29 cellular contexts compared by ENCODE assay signal in the genomic region with DNA sequence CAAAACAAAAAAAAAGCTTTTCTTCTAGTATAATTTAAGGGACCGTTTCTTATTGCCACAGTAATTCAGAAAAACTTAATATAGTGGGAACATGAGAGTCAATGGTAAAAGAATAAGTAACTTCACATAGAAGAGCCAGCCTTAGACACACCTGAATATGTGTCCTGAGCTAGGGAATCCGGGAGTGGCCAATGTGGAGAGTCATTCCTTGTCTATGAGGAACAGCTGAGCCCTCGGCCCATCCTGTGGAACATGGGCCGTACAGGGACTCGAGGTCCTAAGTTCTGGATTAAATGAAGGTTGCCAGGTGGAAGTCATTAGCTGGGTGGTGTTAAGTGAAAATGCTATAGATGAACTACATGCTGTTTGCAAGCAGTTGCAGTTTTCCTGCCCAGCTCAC. TPM values are rescaled to one million over a fixed set of nuclear protein-coding genes. Genes with fewer than 3 reads are reported as not detected.
DNase-seq lines count a peak whose midpoint lies in the region; ATAC-seq and TF ChIP-seq lines count a peak whose summit lies in the region.
"Had no signal": no experiment of that assay in that cellular context is flagged by ENCODE, and none has a peak within 500 bp of the region (broad histone marks: within the 10 kb centered on the region; RNA-seq: fewer than 3 reads in every experiment).

No MANE protein-coding gene starts in this region.

- no peak overlapping the region for H3K9ac ChIP-seq in BLaER1 treated with 17β-estradiol and CSF1 and Interleukin-3, amounts not matched to agents 10 nM and 100 nM

- peak overlapping the region; percentile 48 for H3K27ac Mint-ChIP-seq in osteocyte (ENCODE audit: unreplicated experiment)
- H3K27ac Mint-ChIP-seq: activated naive CD4-positive, alpha-beta T cell treated with anti-CD3 and anti-CD28 coated beads, Interleukin-2, amount 50 U/mL, for 72 hours; CD8-positive, alpha-beta T cell; effector memory CD8-positive, alpha-beta T cell; memory B cell had no signal

- H3K9me3 Mint-ChIP-seq in osteocyte (ENCODE audit: unreplicated experiment), result no peaks in the 10 kb centered on the region
- H3K9me3 Mint-ChIP-seq: activated naive CD4-positive, alpha-beta T cell treated with anti-CD3 and anti-CD28 coated beads, Interleukin-2, amount 50 U/mL, for 72 hours; CD8-positive, alpha-beta T cell; effector memory CD8-positive, alpha-beta T cell; HFFc6; memory B cell had no signal

- H3K4me2 ChIP-seq in BLaER1 treated with 17β-estradiol and CSF1 and Interleukin-3, amounts not matched to agents 10 nM and 100 nM, result peak overlapping the region in 6 of 11 experiments; percentile 3 to 54 (median 14); a peak in 7 of 22 replicates
- H3K4me2 ChIP-seq: PC-9 had no signal

- intact Hi-C loops in ascending aorta (cut with DNase I), result loop anchor here (10.0 kb wide), 1 partner anchor 128 kb away; no protein-coding TSS in a partner anchor

- no peak for DNase-seq in ascending aorta (ENCODE audit: low spot score in 2 of 2)
- no peak for DNase-seq in osteocyte (ENCODE audit: extremely low spot score, unreplicated experiment)
- no peak for DNase-seq in NOMO-1 treated with DMSO at 0.1 percent for 48 hours (lab: John Stamatoyannopoulos, UW; ENCODE audit: unreplicated experiment)
- no peak for DNase-seq in NCI-H1436 treated with DMSO at 0.1 percent for 48 hours (lab: John Stamatoyannopoulos, UW)
- DNase-seq in HCEC 1CT, result no peak
- DNase-seq: activated CD4-positive, alpha-beta T cell treated with anti-CD3 and anti-CD28 coated beads for 4 hours; activated effector memory CD4-positive, alpha-beta T cell treated with Interleukin-2 at 50 U/mL for 16 hours; amygdala; CD8-positive, alpha-beta T cell; effector memory CD8-positive, alpha-beta T cell; HFFc6; MG63; NCI-H1930; NCI-H526 treated with DMSO at 0.1 percent for 48 hours; NK-92 treated with Interleukin-12 subunit alpha and Interleukin-12 subunit beta, amount 100 ng/mL, for 24 hours; PC-9; psoas muscle; stimulated activated CD4-positive, alpha-beta T cell treated with anti-CD3 and anti-CD28 coated beads, Interleukin-4, amount 100 ng/mL, for 1 hour; stomach; tibial artery had no signal

- H3K36me3 Mint-ChIP-seq in osteocyte (ENCODE audit: unreplicated experiment), result peaks cover 21% of the 10 kb centered on the region
- H3K36me3 Mint-ChIP-seq: activated naive CD4-positive, alpha-beta T cell treated with anti-CD3 and anti-CD28 coated beads, Interleukin-2, amount 50 U/mL, for 72 hours; CD8-positive, alpha-beta T cell; memory B cell had no signal

- H4K20me1 ChIP-seq in BLaER1 treated with 17β-estradiol and CSF1 and Interleukin-3, amounts not matched to agents 10 nM and 100 nM, result peaks cover 0 to 98% (median 0%) of the 10 kb centered on the region in 11 experiments; a peak in 7 of 22 replicates

- H3K4me3 ChIP-seq in BLaER1 treated with 17β-estradiol and CSF1 and Interleukin-3, amounts not matched to agents 10 nM and 100 nM, result no peak overlapping the region
- H3K4me3 ChIP-seq in ascending aorta, result peak overlapping the region in 1 of 2 donors; percentile 34
- H3K4me3 ChIP-seq: coronary artery, K562, MG63, PC-9, psoas muscle, stomach, tibial artery had no signal

- H3K4me3 Mint-ChIP-seq in osteocyte (ENCODE audit: unreplicated experiment), result no peak overlapping the region
- H3K4me3 Mint-ChIP-seq: CD8-positive, alpha-beta T cell; effector memory CD8-positive, alpha-beta T cell; HFFc6; memory B cell had no signal

- H3K27me3 Mint-ChIP-seq in osteocyte (ENCODE audit: unreplicated experiment), result no peaks in the 10 kb centered on the region

- TF ChIP-seq CTCF in ascending aorta (IDR thresholded peaks at IDR 0.05), result no peak
- no peak for TF ChIP-seq CTCF in osteocyte (IDR thresholded peaks at IDR 0.05)

- no peaks in the 10 kb centered on the region for H3K27me3 ChIP-seq in BLaER1 treated with 17β-estradiol and CSF1 and Interleukin-3, amounts not matched to agents 10 nM and 100 nM
- no peaks in the 10 kb centered on the region for H3K27me3 ChIP-seq in ascending aorta
- H3K27me3 ChIP-seq: MG63, stomach, tibial artery had no signal

- peaks cover 44 to 82% (median 64%) of the 10 kb centered on the region in 10 experiments for H3K4me1 ChIP-seq in BLaER1 treated with 17β-estradiol and CSF1 and Interleukin-3, amounts not matched to agents 10 nM and 100 nM
- H3K4me1 ChIP-seq in ascending aorta, result peaks cover 12 to 43% of the 10 kb centered on the region in 2 donors

- peak; percentile 66 for ATAC-seq in esophagus mucosa
- ATAC-seq in HG03108 (IDR thresholded peaks at IDR 0.05; ENCODE audit: unreplicated experiment), result no peak
- ATAC-seq: activated naive CD4-positive, alpha-beta T cell treated with anti-CD3 and anti-CD28 coated beads, Interleukin-2, amount 50 U/mL, for 72 hours; CD8-positive, alpha-beta T cell; effector memory CD8-positive, alpha-beta T cell; K562; Right ventricle myocardium inferior; sciatic nerve had no signal

- peaks cover 0 to 68% (median 50%) of the 10 kb centered on the region in 11 experiments; a peak in 14 of 22 replicates for H3K36me3 ChIP-seq in BLaER1 treated with 17β-estradiol and CSF1 and Interleukin-3, amounts not matched to agents 10 nM and 100 nM
- no peaks in the 10 kb centered on the region for H3K36me3 ChIP-seq in ascending aorta
- H3K36me3 ChIP-seq: MG63, stomach, tibial artery had no signal

- H3K9me3 ChIP-seq in BLaER1 treated with 17β-estradiol and CSF1 and Interleukin-3, amounts not matched to agents 10 nM and 100 nM (replicated peaks in 1 of 11), result no peaks in the 10 kb centered on the region
- H3K9me3 ChIP-seq in ascending aorta, result no peaks in the 10 kb centered on the region
- H3K9me3 ChIP-seq: MG63, psoas muscle, stomach, tibial artery had no signal

- peak overlapping the region in 2 of 11 experiments; percentile 5 to 17; a peak in 1 of 22 replicates for H3K27ac ChIP-seq in BLaER1 treated with 17β-estradiol and CSF1 and Interleukin-3, amounts not matched to agents 10 nM and 100 nM
- H3K27ac ChIP-seq in ascending aorta, result peak overlapping the region; percentile 58 to 68
- H3K27ac ChIP-seq: coronary artery, PC-9, psoas muscle, stomach, tibial artery had no signal

- peaks cover 55% of the 10 kb centered on the region for H3K4me1 Mint-ChIP-seq in osteocyte (ENCODE audit: unreplicated experiment)

RNA-seq across cellular contexts. Expression of gene EFNB2, which starts 32.2 kb away (rescaled TPM):
- 38.0 TPM for total RNA-seq in ascending aorta
- total RNA-seq in esophagus mucosa, result 16.8 TPM
- total RNA-seq in osteocyte, result 49.2 and 50.0 TPM in 2 replicates
- total RNA-seq: activated naive CD4-positive, alpha-beta T cell treated with anti-CD3 and anti-CD28 coated beads, Interleukin-2, amount 50 U/mL, for 72 hours had no signal
